ENCODE assay signal across 15 cellular contexts in genomic region chr9:80177949-80178480, GRCh38.
"Had no signal": no experiment of that assay in that cellular context is flagged by ENCODE, and none has a peak within 500 bp of the region (broad histone marks: within the 10 kb centered on the region; RNA-seq: fewer than 3 reads in every experiment).

No MANE protein-coding gene starts in this region.

- H3K4me2 ChIP-seq: smooth muscle cell had no signal

- H3K9ac ChIP-seq: parathyroid adenoma had no signal

- H3K27ac ChIP-seq: ascending aorta, parathyroid adenoma, thoracic aorta, vagina had no signal

- H3K4me3 ChIP-seq: ascending aorta, smooth muscle cell, thoracic aorta, vagina had no signal

- H2AFZ ChIP-seq: parathyroid adenoma had no signal

- H3K27me3 ChIP-seq: ascending aorta, vagina had no signal

- H3K4me1 ChIP-seq: ascending aorta, parathyroid adenoma, vagina had no signal

- ATAC-seq: activated naive CD4-positive, alpha-beta T cell treated with anti-CD3 and anti-CD28 coated beads, Interleukin-2, amount 50 U/mL, for 72 hours; sciatic nerve; stimulated activated naive B cell treated with anti-CD40 and anti-IgM and Interleukin-4, amounts not matched to agents 10 μg/mL and 1 μg/mL and 100 μg/mL, for 72 hours; WTC11 had no signal

- H3K36me3 ChIP-seq: ascending aorta, thoracic aorta, vagina had no signal

- H3K9me3 ChIP-seq: ascending aorta, vagina had no signal

- DNase-seq: activated T-cell treated with anti-CD3 and anti-CD28 coated beads, Interleukin-2, amount 50 U/mL, for 1 hour; effector CD4-positive, alpha-beta T cell; nephron progenitor cell; nucleus accumbens; stimulated activated CD4-positive, alpha-beta T cell treated with anti-CD3 and anti-CD28 coated beads, Interleukin-15, amount 100 ng/mL, for 24 hours; stimulated activated naive B cell treated with anti-CD40 and anti-IgM and Interleukin-4, amounts not matched to agents 10 μg/mL and 1 μg/mL and 100 μg/mL, for 72 hours; T1000 had no signal
